ENCODE assay signal across 25 cellular contexts in genomic region chr5:122929980-122930379, GRCh38.
"Had no signal": no experiment of that assay in that cellular context is flagged by ENCODE, and none has a peak within 500 bp of the region (broad histone marks: within the 10 kb centered on the region; RNA-seq: fewer than 3 reads in every experiment).

No MANE protein-coding gene starts in this region.

- H3K4me3 ChIP-seq: K562, SJSA1, SK-N-MC had no signal

- H3K4me2 ChIP-seq: KMS-11 had no signal

- H3K9me3 Mint-ChIP-seq: IgD-negative memory B cell had no signal

- H3K9ac ChIP-seq: KMS-11 had no signal

- H3K4me1 Mint-ChIP-seq: IgD-negative memory B cell had no signal

- ATAC-seq: K562 had no signal

- H3K36me3 ChIP-seq: SJSA1 had no signal

- H3K27ac Mint-ChIP-seq: IgD-negative memory B cell had no signal

- FAIRE-seq: HTR-8/SVneo, K562, RCC 7860 had no signal

- H3K9me3 ChIP-seq: SJSA1 had no signal

- H3K4me3 Mint-ChIP-seq: IgD-negative memory B cell had no signal

- H3K27me3 Mint-ChIP-seq: IgD-negative memory B cell had no signal

- H3K27ac ChIP-seq: HL-60, KMS-11, SJSA1, SK-N-MC had no signal

- DNase-seq: Kasumi-1, MM.1S, NCI-H1092 treated with DMSO at 0.1 percent for 48 hours, NCI-H1436, NCI-H187, NCI-H2029, NCI-H2081 treated with DMSO at 0.1 percent for 48 hours, NCI-H2171, NCI-H226, NCI-H446, NCI-H510A, NCI-H524 treated with DMSO at 0.1 percent for 48 hours, NCI-H69, NCI-H774, Right ventricle myocardium superior, RPMI8226, SIG-M5 had no signal
